ENCODE assay signal across 18 cellular contexts in the genomic region with DNA sequence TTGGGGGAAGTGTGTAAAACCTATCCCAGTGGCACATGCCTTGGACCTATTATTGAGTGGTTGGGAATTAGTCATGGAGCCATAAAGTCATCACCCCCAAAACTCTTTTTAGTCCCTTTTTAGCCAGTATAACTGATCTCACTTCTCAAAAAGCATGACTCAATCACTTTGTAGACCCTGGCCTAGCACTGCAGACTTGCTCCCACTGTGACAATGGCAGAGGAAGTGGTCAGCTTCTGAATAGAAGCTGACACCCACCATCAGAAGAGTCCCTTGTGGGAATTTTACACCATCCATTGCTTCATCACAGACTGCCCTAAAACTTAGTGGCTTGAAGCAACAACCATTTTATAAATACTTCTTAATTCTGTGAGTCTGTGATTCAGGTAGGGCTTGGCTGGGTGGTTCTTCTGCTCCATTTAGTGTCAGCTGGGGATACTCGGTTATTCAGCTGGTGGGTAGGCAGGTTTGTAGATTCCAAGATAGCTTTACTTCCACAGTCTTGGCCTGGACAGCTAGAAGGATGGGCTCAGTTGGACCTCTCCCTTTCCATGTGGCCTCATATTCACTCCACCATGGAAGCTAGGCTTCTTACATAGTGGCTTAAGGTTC.
"Had no signal": no experiment of that assay in that cellular context is flagged by ENCODE, and none has a peak within 500 bp of the region (broad histone marks: within the 10 kb centered on the region; RNA-seq: fewer than 3 reads in every experiment).

No MANE protein-coding gene starts in this region.

- H3K4me3 ChIP-seq: esophagus squamous epithelium, spleen, thoracic aorta had no signal

- DNase-seq: activated CD4-positive, alpha-beta T cell treated with anti-CD3 and anti-CD28 coated beads for 36 hours; activated CD8-positive, alpha-beta memory T cell treated with anti-CD3 and anti-CD28 coated beads, Interleukin-2, amount 50 U/mL, for 4 hours; activated CD8-positive, alpha-beta T cell treated with anti-CD3 and anti-CD28 coated beads for 36 hours; activated T-cell treated with anti-CD3 and anti-CD28 coated beads, Interleukin-2, amount 50 U/mL, for 72 hours; esophagus squamous epithelium; foreskin fibroblast; head of caudate nucleus; left colon; naive thymus-derived CD8-positive, alpha-beta T cell; occipital lobe; spleen; stimulated activated CD4-positive, alpha-beta T cell treated with anti-CD3 and anti-CD28 coated beads, Interleukin-1b, Interleukin-23, amount 100 ng/mL, for 48 hours; stimulated activated naive CD4-positive, alpha-beta T cell; T1000; WERI-Rb-1 had no signal

- H3K36me3 ChIP-seq: esophagus squamous epithelium, spleen, thoracic aorta, WERI-Rb-1 had no signal

- H3K27ac ChIP-seq: esophagus squamous epithelium, spleen, thoracic aorta, WERI-Rb-1 had no signal

- H3K9me3 Mint-ChIP-seq: activated CD8-positive, alpha-beta T cell treated with anti-CD3 and anti-CD28 coated beads for 36 hours had no signal

- H3K4me1 Mint-ChIP-seq: activated CD4-positive, alpha-beta T cell treated with anti-CD3 and anti-CD28 coated beads for 36 hours; naive thymus-derived CD8-positive, alpha-beta T cell had no signal

- H3K27ac Mint-ChIP-seq: activated CD4-positive, alpha-beta T cell treated with anti-CD3 and anti-CD28 coated beads for 36 hours; activated CD8-positive, alpha-beta T cell treated with anti-CD3 and anti-CD28 coated beads for 36 hours; activated T-cell treated with anti-CD3 and anti-CD28 coated beads, Interleukin-2, amount 50 U/mL, for 72 hours; naive thymus-derived CD8-positive, alpha-beta T cell; progenitor cell of endocrine pancreas had no signal

- H3K9me3 ChIP-seq: esophagus squamous epithelium, thoracic aorta had no signal

- H3K27me3 ChIP-seq: spleen had no signal

- H3K4me1 ChIP-seq: spleen had no signal

- H3K27me3 Mint-ChIP-seq: activated CD4-positive, alpha-beta T cell treated with anti-CD3 and anti-CD28 coated beads for 36 hours had no signal

- ATAC-seq: activated CD4-positive, alpha-beta T cell treated with anti-CD3 and anti-CD28 coated beads for 36 hours; activated CD8-positive, alpha-beta T cell treated with anti-CD3 and anti-CD28 coated beads for 36 hours; left colon; naive thymus-derived CD8-positive, alpha-beta T cell; sciatic nerve had no signal

- H3K4me3 Mint-ChIP-seq: activated CD4-positive, alpha-beta T cell treated with anti-CD3 and anti-CD28 coated beads for 36 hours; activated CD8-positive, alpha-beta T cell treated with anti-CD3 and anti-CD28 coated beads for 36 hours; activated T-cell treated with anti-CD3 and anti-CD28 coated beads, Interleukin-2, amount 50 U/mL, for 72 hours; naive thymus-derived CD8-positive, alpha-beta T cell had no signal
